Comparison of ENCODE assay signal across 9 cellular contexts in the genomic region with DNA sequence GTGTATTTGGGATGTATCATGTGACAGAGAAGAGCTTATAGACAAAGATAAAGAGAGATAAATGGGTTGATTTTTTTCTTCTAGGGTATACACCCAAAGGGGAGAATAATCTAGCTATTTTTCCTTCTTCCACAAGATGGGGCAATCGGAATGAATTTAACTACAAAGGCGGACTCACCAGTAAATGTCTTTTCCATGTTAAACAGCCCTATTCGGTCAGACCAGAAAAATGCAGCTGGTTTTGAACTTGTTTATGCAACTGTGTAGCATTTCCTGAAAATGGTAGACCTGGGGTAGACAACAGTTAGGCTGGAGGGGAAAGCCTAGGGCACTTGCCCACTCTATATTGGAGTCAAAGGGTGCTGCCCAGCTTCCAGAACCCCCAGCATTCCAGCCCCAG.
DNase-seq lines count a peak whose midpoint lies in the region; ATAC-seq and TF ChIP-seq lines count a peak whose summit lies in the region.
"Had no signal": no experiment of that assay in that cellular context is flagged by ENCODE, and none has a peak within 500 bp of the region (broad histone marks: within the 10 kb centered on the region; RNA-seq: fewer than 3 reads in every experiment).

No MANE protein-coding gene starts in this region.

- no peak for ATAC-seq in heart left ventricle
- no peak for ATAC-seq in Right ventricle myocardium inferior
- no peak for ATAC-seq in PC-3
- ATAC-seq in upper lobe of right lung: peak; percentile 34
- no peak for ATAC-seq in effector memory CD8-positive, alpha-beta T cell (replicated peaks)
- ATAC-seq in GM21515 (IDR thresholded peaks at IDR 0.05; ENCODE audit: unreplicated experiment): no peak

- BruUV-seq in PC-3 (replicated peaks; lab: Mats Ljungman, UMichigan): no TSS peak

- no peak for TF ChIP-seq POLR2A in heart left ventricle (IDR thresholded peaks at IDR 0.05)

- DNase-seq in heart left ventricle (no peak), Right ventricle myocardium inferior (ENCODE audit: missing footprints) (no peak), PC-3 (peak; percentile 2), iPS DF 19.7 (ENCODE audit: low read depth, low spot score) (peak; percentile 7), upper lobe of right lung (no peak), ascending aorta (ENCODE audit: low spot score in 2 of 2) (no peak)
- no peak for DNase-seq in effector memory CD8-positive, alpha-beta T cell

- intact Hi-C loops in heart left ventricle (cut with DNase I) (loop anchor here (2.0 to 10.0 kb wide), 5 partner anchors 122 to 952 kb away; no protein-coding TSS in a partner anchor), Right ventricle myocardium inferior (cut with DNase I) (loop anchor here (5.0 kb wide), 2 partner anchors 842 to 952 kb away; no protein-coding TSS in a partner anchor), PC-3 (cut with micrococcal nuclease) (loop anchor here (5.0 kb wide), 1 partner anchor 952 kb away; no protein-coding TSS in a partner anchor), upper lobe of right lung (cut with DNase I) (no loop called here), ascending aorta (cut with DNase I) (no loop called here)

- H3K4me2 ChIP-seq in PC-3 (ENCODE audit: low read length): no peak overlapping the region
- H3K4me2 ChIP-seq: BLaER1 treated with 17β-estradiol and CSF1 and Interleukin-3, amounts not matched to agents 10 nM and 100 nM had no signal

- H3K9me2 ChIP-seq in PC-3 (replicated peaks; ENCODE audit: low read length): no peaks in the 10 kb centered on the region

- H3K27me3 ChIP-seq in heart left ventricle (no peaks in the 10 kb centered on the region), PC-3 (ENCODE audit: low read length) (no peaks in the 10 kb centered on the region), upper lobe of right lung (no peaks in the 10 kb centered on the region), ascending aorta (no peaks in the 10 kb centered on the region)
- H3K27me3 ChIP-seq: BLaER1 treated with 17β-estradiol and CSF1 and Interleukin-3, amounts not matched to agents 10 nM and 100 nM had no signal

- no peaks in the 10 kb centered on the region for H3F3A ChIP-seq in PC-3 (ENCODE audit: low read length, unreplicated experiment)

- no peaks in the 10 kb centered on the region for H3K36me3 Mint-ChIP-seq in effector memory CD8-positive, alpha-beta T cell (ENCODE audit: insufficient read depth)

- no peak overlapping the region for H3K4me3 Mint-ChIP-seq in effector memory CD8-positive, alpha-beta T cell

- no peak overlapping the region for H3K4me3 ChIP-seq in heart left ventricle
- no peak overlapping the region for H3K4me3 ChIP-seq in PC-3 (ENCODE audit: low read length)
- H3K4me3 ChIP-seq in upper lobe of right lung: no peak overlapping the region
- H3K4me3 ChIP-seq in ascending aorta: no peak overlapping the region
- H3K4me3 ChIP-seq: BLaER1 treated with 17β-estradiol and CSF1 and Interleukin-3, amounts not matched to agents 10 nM and 100 nM had no signal

- WGBS in heart left ventricle, 4 donors: 23 to 42% (median 26%) methylated on average over 3 of the region's 3 CpGs

- no peak overlapping the region for H3K9ac ChIP-seq in PC-3 (ENCODE audit: low read length)
- H3K9ac ChIP-seq: BLaER1 treated with 17β-estradiol and CSF1 and Interleukin-3, amounts not matched to agents 10 nM and 100 nM had no signal

- H3K9me3 ChIP-seq in heart left ventricle: peaks cover 0 to 7% (median 0%) of the 10 kb centered on the region in 12 donors
- H3K9me3 ChIP-seq in PC-3 (ENCODE audit: low read length): no peaks in the 10 kb centered on the region
- H3K9me3 ChIP-seq in upper lobe of right lung: no peaks in the 10 kb centered on the region
- peaks cover 0 to 5% of the 10 kb centered on the region in 2 donors for H3K9me3 ChIP-seq in ascending aorta
- H3K9me3 ChIP-seq: BLaER1 treated with 17β-estradiol and CSF1 and Interleukin-3, amounts not matched to agents 10 nM and 100 nM had no signal

- no peak overlapping the region for H3K27ac Mint-ChIP-seq in effector memory CD8-positive, alpha-beta T cell

- peaks cover 0 to 5% (median 0%) of the 10 kb centered on the region in 12 donors for H3K4me1 ChIP-seq in heart left ventricle
- no peaks in the 10 kb centered on the region for H3K4me1 ChIP-seq in PC-3 (ENCODE audit: insufficient read depth, low read length)
- H3K4me1 ChIP-seq in upper lobe of right lung: no peaks in the 10 kb centered on the region
- H3K4me1 ChIP-seq in ascending aorta: no peaks in the 10 kb centered on the region

- H2AFZ ChIP-seq in PC-3 (ENCODE audit: low read length): no peak overlapping the region

- no peaks in the 10 kb centered on the region for H3K27me3 Mint-ChIP-seq in effector memory CD8-positive, alpha-beta T cell

- CTCF ChIA-PET in PC-3 (lab: Charles Lee): no interaction called here

- no peaks in the 10 kb centered on the region for H3K4me1 Mint-ChIP-seq in effector memory CD8-positive, alpha-beta T cell (ENCODE audit: low read depth in 2 of 2)

- H3K27ac ChIP-seq in heart left ventricle (no peak overlapping the region), PC-3 (ENCODE audit: low read length) (no peak overlapping the region), upper lobe of right lung (no peak overlapping the region), ascending aorta (no peak overlapping the region)
- H3K27ac ChIP-seq: BLaER1 treated with 17β-estradiol and CSF1 and Interleukin-3, amounts not matched to agents 10 nM and 100 nM had no signal

- no peaks in the 10 kb centered on the region for H4K20me1 ChIP-seq in PC-3 (ENCODE audit: low read length)
- H4K20me1 ChIP-seq: BLaER1 treated with 17β-estradiol and CSF1 and Interleukin-3, amounts not matched to agents 10 nM and 100 nM had no signal

- peaks cover 0 to 3% of the 10 kb centered on the region in 2 donors for H3K9me3 Mint-ChIP-seq in effector memory CD8-positive, alpha-beta T cell

- H3K36me3 ChIP-seq in heart left ventricle (no peaks in the 10 kb centered on the region), PC-3 (ENCODE audit: low read depth, low read length) (no peaks in the 10 kb centered on the region), upper lobe of right lung (no peaks in the 10 kb centered on the region), ascending aorta (no peaks in the 10 kb centered on the region)
- H3K36me3 ChIP-seq: BLaER1 treated with 17β-estradiol and CSF1 and Interleukin-3, amounts not matched to agents 10 nM and 100 nM had no signal

- TF ChIP-seq CTCF in heart left ventricle (IDR thresholded peaks at IDR 0.05): peak in 8 of 12 donors; percentile 7 to 44 (median 26)
- TF ChIP-seq CTCF in PC-3 (conservative IDR thresholded peaks at IDR 0.05; ENCODE audit: low read depth, low read length): peak; percentile 21; the same call in 1 of the 2 replicates
- TF ChIP-seq CTCF in upper lobe of right lung (IDR thresholded peaks at IDR 0.05): peak; percentile 35
- peak in 1 of 3 experiments; percentile 6 for TF ChIP-seq CTCF in ascending aorta (IDR thresholded peaks at IDR 0.05)

- H3K79me2 ChIP-seq in PC-3 (ENCODE audit: low read length): no peaks in the 10 kb centered on the region

- POLR2A ChIA-PET in PC-3 (lab: Charles Lee; ENCODE audit: unreplicated experiment): no interaction called here

Comparison
In these comparisons a context has a peak if more than half of its experiments do, and no peak if none do; other contexts are left out.
1. DNase-seq: peak in PC-3 (single experiment) and iPS DF 19.7 (single experiment); none in heart left ventricle (0 of 5), Right ventricle myocardium inferior (single experiment), upper lobe of right lung (single experiment), effector memory CD8-positive, alpha-beta T cell (0 of 3) and ascending aorta (0 of 2).
2. intact Hi-C loops: an anchor here in heart left ventricle (2.0 to 10.0 kb wide), Right ventricle myocardium inferior (5.0 kb wide) and PC-3 (5.0 kb wide); none called in upper lobe of right lung and ascending aorta.